ENCODE assay signal across 1 cellular context in genomic region chr17:7573324-7574080, GRCh38.
TF ChIP-seq lines count a peak whose summit lies in the region.

No MANE protein-coding gene starts in this region.

TF ChIP-seq in HepG2, 621 proteins besides CTCF, POLR2A, EP300 and RAD21 (continued from another document and continues in another):
- peak; percentile 91 for TF ChIP-seq PRDM10 (CRISPR knock-in tag; IDR thresholded peaks at IDR 0.05; ENCODE audit: low read depth)
- TF ChIP-seq, protein P1, sequence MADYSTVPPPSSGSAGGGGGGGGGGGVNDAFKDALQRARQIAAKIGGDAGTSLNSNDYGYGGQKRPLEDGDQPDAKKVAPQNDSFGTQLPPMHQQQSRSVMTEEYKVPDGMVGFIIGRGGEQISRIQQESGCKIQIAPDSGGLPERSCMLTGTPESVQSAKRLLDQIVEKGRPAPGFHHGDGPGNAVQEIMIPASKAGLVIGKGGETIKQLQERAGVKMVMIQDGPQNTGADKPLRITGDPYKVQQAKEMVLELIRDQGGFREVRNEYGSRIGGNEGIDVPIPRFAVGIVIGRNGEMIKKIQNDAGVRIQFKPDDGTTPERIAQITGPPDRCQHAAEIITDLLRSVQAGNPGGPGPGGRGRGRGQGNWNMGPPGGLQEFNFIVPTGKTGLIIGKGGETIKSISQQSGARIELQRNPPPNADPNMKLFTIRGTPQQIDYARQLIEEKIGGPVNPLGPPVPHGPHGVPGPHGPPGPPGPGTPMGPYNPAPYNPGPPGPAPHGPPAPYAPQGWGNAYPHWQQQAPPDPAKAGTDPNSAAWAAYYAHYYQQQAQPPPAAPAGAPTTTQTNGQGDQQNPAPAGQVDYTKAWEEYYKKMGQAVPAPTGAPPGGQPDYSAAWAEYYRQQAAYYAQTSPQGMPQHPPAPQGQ (CRISPR knock-in tag; IDR thresholded peaks at IDR 0.05; ENCODE audit: borderline replicate concordance), result peak; percentile 70; the same call in 1 of the 2 replicates
- TF ChIP-seq SNAI1 (CRISPR knock-in tag; IDR thresholded peaks at IDR 0.05; ENCODE audit: borderline replicate concordance), result 0 out of 2 replicates have a peak, but pooled peaks have one; percentile 3
- TF ChIP-seq HDAC1 (CRISPR knock-in tag; IDR thresholded peaks at IDR 0.05), result peak; percentile 83
- peak; percentile 47; the same call in 1 of the 2 replicates for TF ChIP-seq NFKB2 (CRISPR knock-in tag; IDR thresholded peaks at IDR 0.05; ENCODE audit: borderline replicate concordance)
- TF ChIP-seq MTERF4 (CRISPR knock-in tag; IDR thresholded peaks at IDR 0.05), result peak; percentile 85; the same call in 1 of the 2 replicates
- peak; percentile 63; the same call in 1 of the 2 replicates for TF ChIP-seq ZFP1 (CRISPR knock-in tag; IDR thresholded peaks at IDR 0.05)
- TF ChIP-seq, protein P2, sequence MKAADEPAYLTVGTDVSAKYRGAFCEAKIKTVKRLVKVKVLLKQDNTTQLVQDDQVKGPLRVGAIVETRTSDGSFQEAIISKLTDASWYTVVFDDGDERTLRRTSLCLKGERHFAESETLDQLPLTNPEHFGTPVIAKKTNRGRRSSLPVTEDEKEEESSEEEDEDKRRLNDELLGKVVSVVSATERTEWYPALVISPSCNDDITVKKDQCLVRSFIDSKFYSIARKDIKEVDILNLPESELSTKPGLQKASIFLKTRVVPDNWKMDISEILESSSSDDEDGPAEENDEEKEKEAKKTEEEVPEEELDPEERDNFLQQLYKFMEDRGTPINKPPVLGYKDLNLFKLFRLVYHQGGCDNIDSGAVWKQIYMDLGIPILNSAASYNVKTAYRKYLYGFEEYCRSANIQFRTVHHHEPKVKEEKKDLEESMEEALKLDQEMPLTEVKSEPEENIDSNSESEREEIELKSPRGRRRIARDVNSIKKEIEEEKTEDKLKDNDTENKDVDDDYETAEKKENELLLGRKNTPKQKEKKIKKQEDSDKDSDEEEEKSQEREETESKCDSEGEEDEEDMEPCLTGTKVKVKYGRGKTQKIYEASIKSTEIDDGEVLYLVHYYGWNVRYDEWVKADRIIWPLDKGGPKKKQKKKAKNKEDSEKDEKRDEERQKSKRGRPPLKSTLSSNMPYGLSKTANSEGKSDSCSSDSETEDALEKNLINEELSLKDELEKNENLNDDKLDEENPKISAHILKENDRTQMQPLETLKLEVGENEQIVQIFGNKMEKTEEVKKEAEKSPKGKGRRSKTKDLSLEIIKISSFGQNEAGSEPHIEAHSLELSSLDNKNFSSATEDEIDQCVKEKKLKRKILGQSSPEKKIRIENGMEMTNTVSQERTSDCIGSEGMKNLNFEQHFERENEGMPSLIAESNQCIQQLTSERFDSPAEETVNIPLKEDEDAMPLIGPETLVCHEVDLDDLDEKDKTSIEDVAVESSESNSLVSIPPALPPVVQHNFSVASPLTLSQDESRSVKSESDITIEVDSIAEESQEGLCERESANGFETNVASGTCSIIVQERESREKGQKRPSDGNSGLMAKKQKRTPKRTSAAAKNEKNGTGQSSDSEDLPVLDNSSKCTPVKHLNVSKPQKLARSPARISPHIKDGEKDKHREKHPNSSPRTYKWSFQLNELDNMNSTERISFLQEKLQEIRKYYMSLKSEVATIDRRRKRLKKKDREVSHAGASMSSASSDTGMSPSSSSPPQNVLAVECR (CRISPR knock-in tag; IDR thresholded peaks at IDR 0.05; ENCODE audit: borderline replicate concordance), result peak; percentile 91
- peak; percentile 46 for TF ChIP-seq HDAC2 (CRISPR knock-in tag; IDR thresholded peaks at IDR 0.05)
- TF ChIP-seq ZBTB7A (CRISPR knock-in tag; IDR thresholded peaks at IDR 0.05), result peak; percentile 76; the same call in 1 of the 2 replicates
- no peak for TF ChIP-seq FOXP1 (IDR thresholded peaks at IDR 0.05)
- TF ChIP-seq FOXP1 (CRISPR knock-in tag; IDR thresholded peaks at IDR 0.05), result peak; percentile 38; the same call in 1 of the 2 replicates
- peak; percentile 37; the same call in 1 of the 2 replicates for TF ChIP-seq KLF12 (CRISPR knock-in tag; IDR thresholded peaks at IDR 0.05; ENCODE audit: borderline replicate concordance)
- peak; percentile 74; the same call in 1 of the 2 replicates for TF ChIP-seq NR0B2 (CRISPR knock-in tag; IDR thresholded peaks at IDR 0.05)
- peak; percentile 34; the same call in 1 of the 2 replicates for TF ChIP-seq CREM (IDR thresholded peaks at IDR 0.05)
- TF ChIP-seq CREM (CRISPR knock-in tag; IDR thresholded peaks at IDR 0.05), result no peak
- TF ChIP-seq SUZ12 (IDR thresholded peaks at IDR 0.05; ENCODE audit: low read depth, low read length), result no peak
- TF ChIP-seq, protein P3, sequence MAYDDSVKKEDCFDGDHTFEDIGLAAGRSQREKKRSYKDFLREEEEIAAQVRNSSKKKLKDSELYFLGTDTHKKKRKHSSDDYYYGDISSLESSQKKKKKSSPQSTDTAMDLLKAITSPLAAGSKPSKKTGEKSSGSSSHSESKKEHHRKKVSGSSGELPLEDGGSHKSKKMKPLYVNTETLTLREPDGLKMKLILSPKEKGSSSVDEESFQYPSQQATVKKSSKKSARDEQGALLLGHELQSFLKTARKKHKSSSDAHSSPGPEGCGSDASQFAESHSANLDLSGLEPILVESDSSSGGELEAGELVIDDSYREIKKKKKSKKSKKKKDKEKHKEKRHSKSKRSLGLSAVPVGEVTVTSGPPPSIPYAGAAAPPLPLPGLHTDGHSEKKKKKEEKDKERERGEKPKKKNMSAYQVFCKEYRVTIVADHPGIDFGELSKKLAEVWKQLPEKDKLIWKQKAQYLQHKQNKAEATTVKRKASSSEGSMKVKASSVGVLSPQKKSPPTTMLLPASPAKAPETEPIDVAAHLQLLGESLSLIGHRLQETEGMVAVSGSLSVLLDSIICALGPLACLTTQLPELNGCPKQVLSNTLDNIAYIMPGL (CRISPR knock-in tag; IDR thresholded peaks at IDR 0.05; ENCODE audit: borderline replicate concordance in 1 of 2, low read depth in 1 of 2), result peak in 1 of 2 experiments; percentile 83; a peak in 3 of 4 replicates
- peak; percentile 73 for TF ChIP-seq JUND (CRISPR knock-in tag; IDR thresholded peaks at IDR 0.05)
- peak in 1 of 2 experiments; percentile 20; a peak in 1 of 4 replicates for TF ChIP-seq NR2F1 (CRISPR knock-in tag; IDR thresholded peaks at IDR 0.05)
- no peak for TF ChIP-seq ZNF317 (CRISPR knock-in tag; IDR thresholded peaks at IDR 0.05)
- no peak for TF ChIP-seq ZNF580 (CRISPR knock-in tag; IDR thresholded peaks at IDR 0.05; ENCODE audit: borderline replicate concordance, low read depth)
- TF ChIP-seq TFDP2 (CRISPR knock-in tag; IDR thresholded peaks at IDR 0.05), result peak; percentile 67
- peak; percentile 36; the same call in 1 of the 2 replicates for TF ChIP-seq ZNF501 (CRISPR knock-in tag; IDR thresholded peaks at IDR 0.05)
- peak; percentile 23; the same call in 1 of the 2 replicates for TF ChIP-seq ZNF878 (CRISPR knock-in tag; IDR thresholded peaks at IDR 0.05)
- TF ChIP-seq ARNTL (CRISPR knock-in tag; IDR thresholded peaks at IDR 0.05), result peak; percentile 53; the same call in 1 of the 2 replicates
- TF ChIP-seq, protein P4, sequence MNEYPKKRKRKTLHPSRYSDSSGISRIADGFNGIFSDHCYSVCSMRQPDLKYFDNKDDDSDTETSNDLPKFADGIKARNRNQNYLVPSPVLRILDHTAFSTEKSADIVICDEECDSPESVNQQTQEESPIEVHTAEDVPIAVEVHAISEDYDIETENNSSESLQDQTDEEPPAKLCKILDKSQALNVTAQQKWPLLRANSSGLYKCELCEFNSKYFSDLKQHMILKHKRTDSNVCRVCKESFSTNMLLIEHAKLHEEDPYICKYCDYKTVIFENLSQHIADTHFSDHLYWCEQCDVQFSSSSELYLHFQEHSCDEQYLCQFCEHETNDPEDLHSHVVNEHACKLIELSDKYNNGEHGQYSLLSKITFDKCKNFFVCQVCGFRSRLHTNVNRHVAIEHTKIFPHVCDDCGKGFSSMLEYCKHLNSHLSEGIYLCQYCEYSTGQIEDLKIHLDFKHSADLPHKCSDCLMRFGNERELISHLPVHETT (CRISPR knock-in tag; conservative IDR thresholded peaks at IDR 0.05), result no peak
- TF ChIP-seq NCOA2 (CRISPR knock-in tag; IDR thresholded peaks at IDR 0.05), result peak; percentile 41; the same call in 1 of the 2 replicates
- peak; percentile 98 for TF ChIP-seq ETV5 (CRISPR knock-in tag; IDR thresholded peaks at IDR 0.05; ENCODE audit: borderline replicate concordance)
- TF ChIP-seq TRAFD1 (CRISPR knock-in tag; IDR thresholded peaks at IDR 0.05; ENCODE audit: borderline replicate concordance), result peak; percentile 83; the same call in 1 of the 2 replicates
- TF ChIP-seq ZNF777 (CRISPR knock-in tag; IDR thresholded peaks at IDR 0.05), result peak; percentile 28; the same call in 1 of the 2 replicates
- TF ChIP-seq ZFX (CRISPR knock-in tag; IDR thresholded peaks at IDR 0.05; ENCODE audit: low read depth), result peak; percentile 79
- TF ChIP-seq MXD4 (CRISPR knock-in tag; IDR thresholded peaks at IDR 0.05), result peak; percentile 99
- TF ChIP-seq ZSCAN31 (CRISPR knock-in tag; IDR thresholded peaks at IDR 0.05; ENCODE audit: low read depth), result no peak
- TF ChIP-seq, protein P5, sequence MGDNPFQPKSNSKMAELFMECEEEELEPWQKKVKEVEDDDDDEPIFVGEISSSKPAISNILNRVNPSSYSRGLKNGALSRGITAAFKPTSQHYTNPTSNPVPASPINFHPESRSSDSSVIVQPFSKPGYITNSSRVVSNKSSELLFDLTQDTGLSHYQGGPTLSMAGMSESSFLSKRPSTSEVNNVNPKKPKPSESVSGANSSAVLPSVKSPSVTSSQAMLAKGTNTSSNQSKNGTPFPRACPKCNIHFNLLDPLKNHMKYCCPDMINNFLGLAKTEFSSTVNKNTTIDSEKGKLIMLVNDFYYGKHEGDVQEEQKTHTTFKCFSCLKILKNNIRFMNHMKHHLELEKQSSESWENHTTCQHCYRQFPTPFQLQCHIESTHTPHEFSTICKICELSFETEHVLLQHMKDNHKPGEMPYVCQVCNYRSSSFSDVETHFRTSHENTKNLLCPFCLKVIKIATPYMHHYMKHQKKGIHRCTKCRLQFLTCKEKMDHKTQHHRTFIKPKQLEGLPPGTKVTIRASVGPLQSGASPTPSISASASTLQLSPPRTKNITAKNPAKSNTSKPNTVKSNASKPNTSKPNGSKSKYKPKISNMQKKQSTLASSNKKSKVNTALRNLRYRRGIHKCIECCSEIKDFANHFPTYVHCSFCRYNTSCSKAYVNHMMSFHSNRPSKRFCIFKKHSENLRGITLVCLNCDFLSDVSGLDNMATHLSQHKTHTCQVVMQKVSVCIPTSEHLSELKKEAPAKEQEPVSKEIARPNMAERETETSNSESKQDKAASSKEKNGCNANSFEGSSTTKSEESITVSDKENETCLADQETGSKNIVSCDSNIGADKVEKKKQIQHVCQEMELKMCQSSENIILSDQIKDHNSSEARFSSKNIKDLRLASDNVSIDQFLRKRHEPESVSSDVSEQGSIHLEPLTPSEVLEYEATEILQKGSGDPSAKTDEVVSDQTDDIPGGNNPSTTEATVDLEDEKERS (CRISPR knock-in tag; IDR thresholded peaks at IDR 0.05), result no peak
